Comparison of ENCODE assay signal across 1 cellular context in genomic region chr3:14725015-14725431, GRCh38.
TF ChIP-seq lines count a peak whose summit lies in the region.

No MANE protein-coding gene starts in this region.

TF ChIP-seq in GM23338, 12 proteins besides CTCF, POLR2A, EP300 and RAD21 (continued from another document):
- no peak for TF ChIP-seq ETS1 (IDR thresholded peaks at IDR 0.05)
- no peak for TF ChIP-seq POLR2AphosphoS5 (IDR thresholded peaks at IDR 0.05; ENCODE audit: low read depth)
- no peak for TF ChIP-seq NANOG (IDR thresholded peaks at IDR 0.05; ENCODE audit: borderline replicate concordance)
- no peak for TF ChIP-seq STAT1 (IDR thresholded peaks at IDR 0.05; ENCODE audit: unreplicated experiment)
- no peak for TF ChIP-seq REST (IDR thresholded peaks at IDR 0.05; ENCODE audit: unreplicated experiment)
